Comparison of ENCODE assay signal across 38 cellular contexts in the genomic region with DNA sequence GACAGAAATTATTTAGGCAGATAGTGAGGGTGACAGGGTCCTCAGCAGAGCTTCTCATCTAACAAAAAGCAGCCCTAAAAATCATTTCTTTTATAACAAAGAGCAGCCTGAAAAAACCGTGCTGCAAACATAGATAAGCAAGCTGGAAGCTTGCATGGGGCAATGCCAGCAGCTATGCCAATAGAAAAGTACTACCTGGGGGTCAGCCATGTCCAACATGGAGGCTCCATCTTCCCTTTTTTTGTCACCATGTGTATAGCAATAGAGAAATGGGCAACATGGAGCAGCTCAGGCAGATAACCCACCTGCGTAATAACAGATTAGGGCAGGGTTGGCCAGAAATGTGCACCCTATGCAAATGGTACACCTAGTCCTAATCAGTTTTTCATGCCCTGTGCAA. TPM values are rescaled to one million over a fixed set of nuclear protein-coding genes. Genes with fewer than 3 reads are reported as not detected.
DNase-seq lines count a peak whose midpoint lies in the region; ATAC-seq, FAIRE-seq and TF ChIP-seq lines count a peak whose summit lies in the region.
"Had no signal": no experiment of that assay in that cellular context is flagged by ENCODE, and none has a peak within 500 bp of the region (broad histone marks: within the 10 kb centered on the region; RNA-seq: fewer than 3 reads in every experiment).

No MANE protein-coding gene starts in this region.

- TF ChIP-seq POLR2A in GM12891 (IDR thresholded peaks at IDR 0.05; ENCODE audit: low read depth, low read length) (no peak), K562 (conservative IDR thresholded peaks at IDR 0.05) (no peak), esophagus muscularis mucosa (IDR thresholded peaks at IDR 0.05; ENCODE audit: low read depth) (no peak)

- H4K20me1 ChIP-seq in K562 (replicated peaks; ENCODE audit: control insufficient read depth, insufficient read depth, low read length), result 0 out of 2 replicates have a peak, but pooled peaks cover 7% of the 10 kb centered on the region
- H4K20me1 ChIP-seq: BLaER1; BLaER1 treated with 17β-estradiol and CSF1 and Interleukin-3, amounts not matched to agents 10 nM and 100 nM had no signal

- no peak overlapping the region for H3K27ac ChIP-seq in K562 (ENCODE audit: extremely low read depth, low read depth, low read length)
- H3K27ac ChIP-seq in esophagus muscularis mucosa (replicated peaks in 1 of 4), result no peak overlapping the region
- H3K27ac ChIP-seq: 22Rv1; A549; BLaER1; BLaER1 treated with 17β-estradiol and CSF1 and Interleukin-3, amounts not matched to agents 10 nM and 100 nM; C4-2B had no signal

- 3% methylated on average over 2 of the region's 2 CpGs for WGBS in K562 (ENCODE audit: insufficient coverage, low coverage, missing lambda C conversion rate)
- WGBS in esophagus muscularis mucosa, result 89% methylated on average over 2 of the region's 2 CpGs

- peaks cover 3% of the 10 kb centered on the region for H3K9me1 ChIP-seq in K562 (ENCODE audit: control insufficient read depth, insufficient read depth, low read length)

- no peaks in the 10 kb centered on the region for H3K9me3 ChIP-seq in K562 (replicated peaks; ENCODE audit: control insufficient read depth, insufficient read depth, low read depth, low read length)
- peaks cover 0 to 15% (median 10%) of the 10 kb centered on the region in 4 donors for H3K9me3 ChIP-seq in esophagus muscularis mucosa
- H3K9me3 ChIP-seq: BE2C had no signal

- H3K4me2 ChIP-seq in K562 (ENCODE audit: insufficient read depth, low read length), result no peak overlapping the region
- H3K4me2 ChIP-seq: A549; BLaER1; BLaER1 treated with 17β-estradiol and CSF1 and Interleukin-3, amounts not matched to agents 10 nM and 100 nM had no signal

- no peak overlapping the region for H3K9ac ChIP-seq in K562 (ENCODE audit: insufficient read depth in 1 of 2, low read depth in 2 of 2, low read length in 2 of 2)
- H3K9ac ChIP-seq: BLaER1; BLaER1 treated with 17β-estradiol and CSF1 and Interleukin-3, amounts not matched to agents 10 nM and 100 nM had no signal

- H3K36me3 ChIP-seq in K562 (ENCODE audit: control insufficient read depth, insufficient read depth, low read length) (no peaks in the 10 kb centered on the region), esophagus muscularis mucosa (no peaks in the 10 kb centered on the region)
- H3K36me3 ChIP-seq: BE2C; BLaER1; BLaER1 treated with 17β-estradiol and CSF1 and Interleukin-3, amounts not matched to agents 10 nM and 100 nM had no signal

- no peak for TF ChIP-seq CTCF in K562 (IDR thresholded peaks at IDR 0.05 in 2 of 3, conservative IDR thresholded peaks at IDR 0.05 in 1 of 3; ENCODE audit: insufficient read depth in 2 of 3, low read depth in 1 of 3, low read length in 3 of 3)
- no peak for TF ChIP-seq CTCF in esophagus muscularis mucosa (IDR thresholded peaks at IDR 0.05)

- H3K4me1 ChIP-seq in K562 (replicated peaks in 1 of 2; ENCODE audit: control insufficient read depth in 2 of 2, insufficient read depth in 2 of 2, low read length in 2 of 2), result no peaks in the 10 kb centered on the region
- H3K4me1 ChIP-seq in esophagus muscularis mucosa, result no peaks in the 10 kb centered on the region
- H3K4me1 ChIP-seq: A549, BE2C had no signal

- intact Hi-C loops in K562 (cut with micrococcal nuclease), result no loop called here
- intact Hi-C loops in esophagus muscularis mucosa (cut with DNase I), result no loop called here

- in situ Hi-C loops in K562 (cut with MboI), result no loop called here

- POLR2A ChIA-PET in K562 (lab: Yijun Ruan, JAX), result interaction anchor here (0.7 to 4.3 kb wide), 28 partner anchors 8 to 405 kb away, joined by 3 to 29 read pairs (median 3); no protein-coding TSS in a partner anchor

- BruUV-seq in K562 (replicated peaks; lab: Mats Ljungman, UMichigan), result no TSS peak

- no peak for TF ChIP-seq RAD21 in K562 (CRISPR knock-in tag; conservative IDR thresholded peaks at IDR 0.05 in 1 of 2, IDR thresholded peaks at IDR 0.05 in 1 of 2)

- no peaks in the 10 kb centered on the region for H3K79me2 ChIP-seq in K562 (ENCODE audit: control insufficient read depth, insufficient read depth, low read length)

- CTCF ChIA-PET in K562 (lab: Yijun Ruan, JAX; ENCODE audit: low intra/inter-chr PET ratio), result interaction anchor here (0.5 to 0.6 kb wide), 2 partner anchors 38 to 77 kb away, joined by 4 read pairs; no protein-coding TSS in a partner anchor

- DNase-seq in GM12891 (ENCODE audit: insufficient read length, low spot score), result no peak
- DNase-seq in K562 (ENCODE audit: extremely low read depth in 1 of 4, low spot score in 3 of 4), result no peak
- DNase-seq in esophagus muscularis mucosa (ENCODE audit: extremely low spot score), result peak; percentile 57
- no peak for DNase-seq in NCI-H1105 (lab: John Stamatoyannopoulos, UW)
- DNase-seq in putamen (ENCODE audit: low spot score), result no peak
- DNase-seq in SKM-1 treated with dmso at 0.1 percent for 144 hours (lab: John Stamatoyannopoulos, UW; ENCODE audit: unreplicated experiment), result no peak
- DNase-seq: 8988T; ACHN; AML-193; BE2C; C1 segment of cervical spinal cord; Caco-2; Calu3; CD4-positive, alpha-beta memory T cell; CD4-positive, alpha-beta T cell; CD4-positive, CD25-positive, alpha-beta regulatory T cell; CD8-positive, alpha-beta memory T cell; CD8-positive, alpha-beta T cell; COR-L47; DMS 273 treated with DMSO at 0.1 percent for 48 hours; DMS153; DMS53; DMS79; DMS79 treated with DMSO at 0.1 percent for 48 hours; DND-41; EL had no signal

- H2AFZ ChIP-seq in K562 (ENCODE audit: low read depth, low read length), result no peak overlapping the region

- FAIRE-seq in GM12891 (lab: Jason Lieb, UNC) (peak; percentile 43), K562 (lab: Jason Lieb, UNC) (no peak)
- FAIRE-seq: A204.1, A549, D721Med had no signal

- no peak overlapping the region for H3K4me3 ChIP-seq in K562
- H3K4me3 ChIP-seq in esophagus muscularis mucosa, result no peak overlapping the region
- H3K4me3 ChIP-seq: A549; BLaER1; BLaER1 treated with 17β-estradiol and CSF1 and Interleukin-3, amounts not matched to agents 10 nM and 100 nM had no signal

- H3K27me3 ChIP-seq in K562 (ENCODE audit: control insufficient read depth in 2 of 2, insufficient read depth in 2 of 2, low read length in 2 of 2), result peaks cover 21 to 36% of the 10 kb centered on the region in 2 experiments
- peaks cover 0 to 40% (median 0%) of the 10 kb centered on the region in 4 donors for H3K27me3 ChIP-seq in esophagus muscularis mucosa
- H3K27me3 ChIP-seq: BLaER1; BLaER1 treated with 17β-estradiol and CSF1 and Interleukin-3, amounts not matched to agents 10 nM and 100 nM had no signal

- TF ChIP-seq EP300 in K562 (IDR thresholded peaks at IDR 0.05; ENCODE audit: low read length) (no peak), esophagus muscularis mucosa (IDR thresholded peaks at IDR 0.05) (no peak)

- no peak for ATAC-seq in K562
- ATAC-seq: A549; CD8-positive, alpha-beta T cell had no signal

TF ChIP-seq in GM12891, 5 proteins besides CTCF, POLR2A, EP300 and RAD21:
- TF ChIP-seq TAF1 (IDR thresholded peaks at IDR 0.05; ENCODE audit: low read depth, low read length) (no peak), POU2F2 (IDR thresholded peaks at IDR 0.05; ENCODE audit: low read depth, low read length) (no peak), SPI1 (IDR thresholded peaks at IDR 0.05; ENCODE audit: low read depth, low read length) (no peak), PAX5 (IDR thresholded peaks at IDR 0.05; ENCODE audit: insufficient read depth, low read length, severe bottlenecking) (no peak), POLR2AphosphoS5 (IDR thresholded peaks at IDR 0.05; ENCODE audit: low read depth, low read length) (no peak)

TF ChIP-seq in K562, 482 proteins besides CTCF, POLR2A, EP300 and RAD21 (continues in another document):
- TF ChIP-seq ZNF639 (CRISPR knock-in tag; conservative IDR thresholded peaks at IDR 0.05 in 1 of 2, IDR thresholded peaks at IDR 0.05 in 1 of 2) (0 out of 4 replicates have a peak, but pooled peaks of 1 of the 2 experiments have one; percentile 62), ZNF584 (CRISPR knock-in tag; IDR thresholded peaks at IDR 0.05; ENCODE audit: low read depth) (no peak)

RNA-seq across cellular contexts. Expression of gene IGLL5, which starts 57.4 kb away (rescaled TPM):
- 28.1 TPM for polyA plus RNA-seq in GM12891 (2012; ENCODE audit: low read depth, missing spikeins)
- not detected in 2 replicates for total RNA-seq in K562 (2011; cell fraction: chromatin; rRNA removed; ENCODE audit: low replicate concordance)
- not detected in 2 replicates for total RNA-seq in K562 (2011; cell fraction: nucleolus; rRNA removed)
- total RNA-seq in K562 (2011; cell fraction: nucleoplasm; rRNA removed), result not detected in 2 replicates
- total RNA-seq in K562 (2014; rRNA removed), result not detected in 2 replicates
- total RNA-seq in K562 (2014; rRNA removed; fragmentation: Illumina TruSeq; extraction: Trizol), result not detected in 2 replicates
- not detected in 2 replicates for total RNA-seq in K562 (2015; rRNA removed; fragmentation: Illumina TruSeq; extraction: Trizol)
- not detected in 2 replicates for total RNA-seq in K562 (2021)
- not detected in 2 replicates for polyA plus RNA-seq in K562 (2011; rRNA removed)
- not detected in 2 replicates for polyA plus RNA-seq in K562 (2011; cell fraction: cytosol; rRNA removed)
- not detected in 2 replicates for polyA plus RNA-seq in K562 (2011; cell fraction: nucleus; rRNA removed)
- not detected in 2 replicates for polyA plus RNA-seq in K562 (2012)
- polyA plus RNA-seq in K562 (2014; fragmentation: Illumina TruSeq; extraction: Trizol), result not detected in 2 replicates
- polyA plus RNA-seq in K562 (2014; fragmentation: Nextera tagmentation; extraction: Ambion mirVana), result not detected
- polyA plus RNA-seq in K562 (2014; rRNA removed), result not detected in 2 replicates
- not detected in 2 replicates for polyA minus RNA-seq in K562 (2011; rRNA and poly(A)+ RNA removed)
- not detected in 2 replicates for polyA minus RNA-seq in K562 (2011; cell fraction: cytosol; rRNA and poly(A)+ RNA removed)
- not detected in 2 replicates for polyA minus RNA-seq in K562 (2011; cell fraction: nucleus; rRNA and poly(A)+ RNA removed)
- total RNA-seq in esophagus muscularis mucosa, result 1 to 10 TPM in 1 of 4 donors, under 1 TPM in 2, not detected in 1; 0.39 to 1.3 (median 0.80) TPM
- total RNA-seq: A172; A673; Caco-2; Calu3; CD4-positive, alpha-beta memory T cell; CD4-positive, alpha-beta T cell; CD8-positive, alpha-beta memory T cell; Daoy had no signal
- polyA plus RNA-seq: A549; AG04450; BJ; CD8-positive, alpha-beta memory T cell had no signal
